ENCODE assay signal across 18 cellular contexts in the genomic region with DNA sequence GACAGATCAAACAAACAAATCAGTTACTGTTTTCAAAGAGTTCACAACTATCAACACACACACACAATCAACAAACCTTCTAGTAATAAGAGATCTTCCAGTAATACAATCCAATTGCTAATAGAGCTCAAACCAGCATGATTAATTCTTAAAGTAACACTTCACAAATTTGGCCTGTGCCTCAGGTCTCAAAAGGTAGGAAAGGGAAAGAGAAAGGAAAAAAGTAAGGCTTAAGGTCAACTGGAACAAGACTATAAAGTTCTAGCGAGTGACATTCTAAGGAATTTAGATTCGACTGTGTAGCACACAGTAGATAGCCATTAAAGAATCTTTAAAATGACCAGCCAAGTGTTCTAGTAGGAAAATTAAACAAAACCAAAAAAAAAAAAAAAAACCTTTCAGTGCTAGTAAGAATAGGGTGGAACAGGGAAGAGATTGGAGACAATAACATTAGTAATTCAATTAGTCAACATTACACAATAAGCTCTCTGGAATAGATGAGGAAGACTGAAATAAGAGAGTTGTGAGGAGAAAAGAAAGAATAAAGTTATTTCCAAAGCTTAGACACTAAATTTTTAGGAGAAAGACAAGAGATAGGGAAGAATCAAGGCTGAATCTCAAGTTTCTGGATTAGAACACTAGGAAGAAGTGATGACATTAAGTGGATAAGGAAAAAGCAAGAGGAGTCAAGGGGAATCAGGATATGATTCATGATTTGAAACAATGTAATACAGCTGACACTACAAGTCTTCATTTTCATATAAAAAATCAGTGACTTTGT.
DNase-seq lines count a peak whose midpoint lies in the region; ATAC-seq and TF ChIP-seq lines count a peak whose summit lies in the region.
"Had no signal": no experiment of that assay in that cellular context is flagged by ENCODE, and none has a peak within 500 bp of the region (broad histone marks: within the 10 kb centered on the region; RNA-seq: fewer than 3 reads in every experiment).

No MANE protein-coding gene starts in this region.

- no peak for DNase-seq in LNCaP clone FGC (ENCODE audit: low read depth)
- DNase-seq in dermis microvascular lymphatic vessel endothelial cell (ENCODE audit: low read depth in 2 of 2) = peak; percentile 28 to 67
- DNase-seq in left colon = no peak
- no peak for DNase-seq in activated naive CD4-positive, alpha-beta T cell treated with Interleukin-2 at 50 U/mL for 16 hours
- DNase-seq: activated CD8-positive, alpha-beta memory T cell treated with anti-CD3 and anti-CD28 coated beads, Interleukin-2, amount 50 U/mL, for 4 hours; activated naive CD8-positive, alpha-beta T cell treated with anti-CD3 and anti-CD28 coated beads for 36 hours; cerebellar nuclear complex; erythroblast; midbrain; NCI-H1048; stimulated activated CD4-positive, alpha-beta T cell treated with anti-CD3 and anti-CD28 coated beads, Interleukin-15, amount 100 ng/mL, for 24 hours had no signal

- H3K4me3 ChIP-seq in ACC112 (ENCODE audit: low read depth, low read length) (peak overlapping the region; percentile 73), LNCaP clone FGC (ENCODE audit: low read depth, low read length) (peak overlapping the region; percentile 6; the same call in 1 of the 2 replicates)
- H3K4me3 ChIP-seq: PC-9 had no signal

- ATAC-seq in left colon = peak; percentile 91
- ATAC-seq in HG02623 (IDR thresholded peaks at IDR 0.05; ENCODE audit: unreplicated experiment) = no peak
- no peak for ATAC-seq in GM18858 (IDR thresholded peaks at IDR 0.05; ENCODE audit: unreplicated experiment)
- no peak for ATAC-seq in HG02852 (IDR thresholded peaks at IDR 0.05; ENCODE audit: unreplicated experiment)
- ATAC-seq: activated CD4-positive, CD25-positive, alpha-beta regulatory T cell treated with anti-CD3 and anti-CD28 coated beads, Interleukin-2, amount 50 U/mL, for 24 hours had no signal

- intact Hi-C loops in left colon (cut with DNase I, micrococcal nuclease) = no loop called here

- peak overlapping the region; percentile 8 for H2AFZ ChIP-seq in ACC112 (ENCODE audit: low read length, unreplicated experiment)
- H2AFZ ChIP-seq: parathyroid adenoma, PC-9 had no signal

- no peaks in the 10 kb centered on the region for H3K36me3 ChIP-seq in ACC112 (ENCODE audit: insufficient read depth, low read length)

- no peaks in the 10 kb centered on the region for H3K27me3 ChIP-seq in ACC112 (ENCODE audit: insufficient read depth, low read length)

- H3K79me2 ChIP-seq in ACC112 (ENCODE audit: control insufficient read depth, insufficient read depth, low read length, unreplicated experiment) = no peaks in the 10 kb centered on the region

- no peak for TF ChIP-seq CTCF in LNCaP clone FGC (IDR thresholded peaks at IDR 0.05; ENCODE audit: control insufficient read depth, extremely low read depth, insufficient read depth)

- peak overlapping the region; percentile 75 for H3K27ac ChIP-seq in ACC112 (ENCODE audit: low read depth, low read length)
- H3K27ac ChIP-seq: parathyroid adenoma, PC-9 had no signal

- H3K4me1 ChIP-seq in ACC112 (ENCODE audit: control insufficient read depth, insufficient read depth, low read length, unreplicated experiment) = peaks cover 27% of the 10 kb centered on the region
- H3K4me1 ChIP-seq: parathyroid adenoma had no signal

Comparison
In these comparisons a context has a peak if more than half of its experiments do, and no peak if none do; other contexts are left out.
1. DNase-seq: peak in dermis microvascular lymphatic vessel endothelial cell (2 of 2); none in LNCaP clone FGC (single experiment), left colon (0 of 2) and activated naive CD4-positive, alpha-beta T cell treated with Interleukin-2 at 50 U/mL for 16 hours (single experiment).